10 cellular contexts compared by ENCODE assay signal in genomic region chr3:125107861-125108567, GRCh38. TPM values are rescaled to one million over a fixed set of nuclear protein-coding genes. Genes with fewer than 3 reads are reported as not detected.
DNase-seq lines count a peak whose midpoint lies in the region; ATAC-seq and TF ChIP-seq lines count a peak whose summit lies in the region.
"Had no signal": no experiment of that assay in that cellular context is flagged by ENCODE, and none has a peak within 500 bp of the region (broad histone marks: within the 10 kb centered on the region; RNA-seq: fewer than 3 reads in every experiment).

No MANE protein-coding gene starts in this region.

- H3K27ac ChIP-seq in upper lobe of right lung (no peak overlapping the region), H9 (ENCODE audit: insufficient read length, low read depth, low read length) (no peak overlapping the region)

- no peak overlapping the region for H2BK15ac ChIP-seq in H9 (ENCODE audit: low read depth, low read length)

- H3K27me3 Mint-ChIP-seq in dendritic cell treated with granulocyte-macrophage colony-stimulating factor and Interleukin-4, amounts not matched to agents 40 ng/mL and 50 ng/mL, for 4 days = no peaks in the 10 kb centered on the region
- H3K27me3 Mint-ChIP-seq in H9 (ENCODE audit: low read depth) = no peaks in the 10 kb centered on the region

- H3K79me2 ChIP-seq in H9 (ENCODE audit: insufficient read depth, low read length) = no peaks in the 10 kb centered on the region

- no peak overlapping the region for H2BK5ac ChIP-seq in H9 (ENCODE audit: insufficient read length, low read length)

- no peaks in the 10 kb centered on the region for H3K9me3 ChIP-seq in upper lobe of right lung
- no peaks in the 10 kb centered on the region for H3K9me3 ChIP-seq in H9 (ENCODE audit: control insufficient read depth, low read depth, low read length)

- H2AK5ac ChIP-seq in H9 (ENCODE audit: insufficient read length, low read length) = no peak overlapping the region

- no peak overlapping the region for H3K4me3 Mint-ChIP-seq in dendritic cell treated with granulocyte-macrophage colony-stimulating factor and Interleukin-4, amounts not matched to agents 40 ng/mL and 50 ng/mL, for 4 days
- H3K4me3 Mint-ChIP-seq in H9 = no peak overlapping the region

- H2BK12ac ChIP-seq in H9 (ENCODE audit: insufficient read length, low read depth, low read length) = no peak overlapping the region

- no peaks in the 10 kb centered on the region for H3K27me3 ChIP-seq in upper lobe of right lung
- no peaks in the 10 kb centered on the region for H3K27me3 ChIP-seq in H9 (ENCODE audit: insufficient read depth, low read length)

- no peak overlapping the region for H3T11ph ChIP-seq in H9 (ENCODE audit: low read length)

- H3K23me2 ChIP-seq in H9 (ENCODE audit: insufficient read length, low read depth, low read length, poor library complexity, severe bottlenecking) = no peaks in the 10 kb centered on the region

- H3K9ac ChIP-seq in H9 (ENCODE audit: extremely low read depth, insufficient read length, low read length) = no peak overlapping the region

- no peaks in the 10 kb centered on the region for H3K36me3 ChIP-seq in upper lobe of right lung

- H3K4me1 ChIP-seq in upper lobe of right lung (no peaks in the 10 kb centered on the region), H9 (ENCODE audit: insufficient read depth, low read length) (no peaks in the 10 kb centered on the region)

- WGBS in H9 (ENCODE audit: extremely low coverage, insufficient read length, low lambda C conversion rate) = no CpG with 5 or more reads among the region's 13 CpGs

- H2BK20ac ChIP-seq in H9 (ENCODE audit: low read depth, low read length, poor library complexity, severe bottlenecking) = no peak overlapping the region

- peaks cover 12% of the 10 kb centered on the region for H3K9me3 Mint-ChIP-seq in dendritic cell treated with granulocyte-macrophage colony-stimulating factor and Interleukin-4, amounts not matched to agents 40 ng/mL and 50 ng/mL, for 4 days
- no peaks in the 10 kb centered on the region; a peak in 1 of 5 replicates for H3K9me3 Mint-ChIP-seq in H9

- H3K18ac ChIP-seq in H9 (ENCODE audit: insufficient read length, low read depth, low read length) = no peak overlapping the region

- intact Hi-C loops in dendritic cell treated with granulocyte-macrophage colony-stimulating factor and Interleukin-4, amounts not matched to agents 40 ng/mL and 50 ng/mL, for 4 days (cut with micrococcal nuclease) = no loop called here
- intact Hi-C loops in upper lobe of right lung (cut with DNase I) = no loop called here

- H3K4ac ChIP-seq in H9 (ENCODE audit: low read depth, low read length) = no peak overlapping the region

- no peaks in the 10 kb centered on the region for H4K20me1 ChIP-seq in H9 (ENCODE audit: control insufficient read depth, insufficient read depth, insufficient read length)

- H4K5ac ChIP-seq in H9 (ENCODE audit: insufficient read length, low read depth, low read length) = no peak overlapping the region

- H3K4me1 Mint-ChIP-seq in dendritic cell treated with granulocyte-macrophage colony-stimulating factor and Interleukin-4, amounts not matched to agents 40 ng/mL and 50 ng/mL, for 4 days (ENCODE audit: low read depth) = peaks cover 32% of the 10 kb centered on the region
- peaks cover 8% of the 10 kb centered on the region in 2 experiments for H3K4me1 Mint-ChIP-seq in H9

- H3K4me2 ChIP-seq in H9 (ENCODE audit: insufficient read depth, insufficient read length, low read length) = no peak overlapping the region

- H3K56ac ChIP-seq in H9 (ENCODE audit: insufficient read length, low read depth, low read length) = no peak overlapping the region

- H3K4me3 ChIP-seq in upper lobe of right lung = no peak overlapping the region

- no peak overlapping the region for H3K23ac ChIP-seq in H9 (ENCODE audit: insufficient read length, low read depth, low read length)

- ATAC-seq in GM18867 (IDR thresholded peaks at IDR 0.05; ENCODE audit: unreplicated experiment) (peak; percentile 61), HG03354 (IDR thresholded peaks at IDR 0.05; ENCODE audit: poor library complexity, severe bottlenecking, unreplicated experiment) (peak; percentile 64), upper lobe of right lung (no peak)

- DNase-seq in A172 (ENCODE audit: low spot score) = peak; percentile 88
- DNase-seq in superior temporal gyrus (ENCODE audit: extremely low spot score) = no peak
- no peak for DNase-seq in activated effector memory CD4-positive, alpha-beta T cell treated with Interleukin-2 at 50 U/mL for 16 hours
- DNase-seq in upper lobe of right lung = no peak
- DNase-seq in H9 = no peak
- DNase-seq: DND-41; stimulated activated CD4-positive, alpha-beta T cell treated with anti-CD3 and anti-CD28 coated beads, Interleukin-4, amount 100 ng/mL, for 1 hour had no signal

- H3K14ac ChIP-seq in H9 (ENCODE audit: insufficient read depth, low read length) = no peak overlapping the region

- TF ChIP-seq CTCF in upper lobe of right lung (IDR thresholded peaks at IDR 0.05) (no peak), H9 (conservative IDR thresholded peaks at IDR 0.05) (no peak)

- no peak overlapping the region for H4K8ac ChIP-seq in H9 (replicated peaks; ENCODE audit: insufficient read length, low read depth, low read length)

- no peaks in the 10 kb centered on the region for H3K79me1 ChIP-seq in H9 (ENCODE audit: insufficient read depth, low read depth, low read length, poor library complexity, severe bottlenecking)

- no peak overlapping the region for H2BK120ac ChIP-seq in H9 (ENCODE audit: low read depth, low read length, poor library complexity, severe bottlenecking)

- H4K91ac ChIP-seq in H9 (ENCODE audit: insufficient read length, low read depth, low read length) = no peak overlapping the region

- no peak overlapping the region for H2AFZ ChIP-seq in H9 (ENCODE audit: low read length)

- peak overlapping the region; percentile 49 for H3K27ac Mint-ChIP-seq in dendritic cell treated with granulocyte-macrophage colony-stimulating factor and Interleukin-4, amounts not matched to agents 40 ng/mL and 50 ng/mL, for 4 days
- H3K27ac Mint-ChIP-seq in H9 = peak overlapping the region in 1 of 3 experiments; percentile 8; a peak in 3 of 7 replicates

- no peaks in the 10 kb centered on the region for H3K36me3 Mint-ChIP-seq in dendritic cell treated with granulocyte-macrophage colony-stimulating factor and Interleukin-4, amounts not matched to agents 40 ng/mL and 50 ng/mL, for 4 days (ENCODE audit: low read depth)
- peaks cover 1 to 3% (median 3%) of the 10 kb centered on the region in 3 experiments; a peak in 5 of 7 replicates for H3K36me3 Mint-ChIP-seq in H9 (ENCODE audit: insufficient read depth in 1 of 3, low read depth in 3 of 3)

RNA-seq across cellular contexts. Expression of gene HEG1, which starts 52.2 kb away (rescaled TPM):
- 47.2 and 71.4 TPM in 2 replicates for total RNA-seq in A172 (2014; rRNA removed; shearing (Covaris generic))
- 234 TPM for total RNA-seq in upper lobe of right lung
- total RNA-seq in H9 (2021) = 9.3 and 10.3 TPM in 2 replicates
